In the genomic region with DNA sequence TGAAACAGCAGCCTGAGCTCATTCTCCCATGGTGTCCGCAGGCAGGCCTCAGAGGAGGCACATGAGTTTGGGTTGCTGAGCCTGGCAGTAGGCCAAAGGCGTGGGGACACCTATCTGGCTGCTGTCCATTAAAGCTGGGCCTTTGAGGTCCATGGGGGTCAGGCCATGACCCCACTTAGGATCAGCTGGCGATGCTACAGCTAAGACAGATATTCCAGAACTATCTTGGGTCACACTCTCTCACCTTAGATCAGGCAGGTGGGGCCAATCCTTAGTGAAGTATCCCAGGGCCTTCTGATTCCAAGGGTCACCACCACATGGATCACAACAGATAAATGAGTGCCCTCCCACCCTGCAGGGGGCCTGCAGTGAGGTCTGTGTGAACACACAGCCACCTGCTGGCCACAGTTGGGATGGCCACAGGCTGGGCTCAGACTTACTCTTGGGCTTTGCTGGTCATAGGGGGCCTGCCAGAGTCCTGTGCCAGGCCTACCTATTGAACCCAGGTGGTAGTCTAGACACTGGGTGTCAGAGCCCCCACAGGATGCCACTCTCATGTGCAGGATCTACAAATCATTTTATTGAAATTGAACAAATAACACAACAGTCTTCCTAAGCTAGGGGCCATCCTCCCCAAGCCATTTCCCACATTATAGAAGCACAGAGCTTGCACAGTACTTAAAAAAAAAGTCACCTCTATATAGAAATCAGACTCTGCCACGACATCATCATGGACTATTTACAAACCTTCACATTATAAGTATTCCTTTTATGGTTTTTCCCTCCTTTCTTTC, we compare ENCODE assay signal across 8 cellular contexts. TPM values are rescaled to one million over a fixed set of nuclear protein-coding genes. Genes with fewer than 3 reads are reported as not detected.
A peak's percentile ranks its signal among the peaks of the same experiment; 100 is the strongest.
DNase-seq lines count a peak whose midpoint lies in the region; ATAC-seq and TF ChIP-seq lines count a peak whose summit lies in the region.

No MANE protein-coding gene starts in this region.

- H3K27ac Mint-ChIP-seq in HFFc6: peak overlapping the region; percentile 44; the same call in 1 of the 2 replicates

- no peak for TF ChIP-seq POLR2A in Peyer's patch (IDR thresholded peaks at IDR 0.05)

- H3K9me3 ChIP-seq in Peyer's patch: no peaks in the 10 kb centered on the region

- POLR2A ChIA-PET in BJ (lab: Charles Lee): no interaction called here

- peaks cover 4% of the 10 kb centered on the region for H3K27me3 Mint-ChIP-seq in HFFc6 (ENCODE audit: insufficient read depth)

- TF ChIP-seq CTCF in BJ (IDR thresholded peaks at IDR 0.05; ENCODE audit: insufficient read depth, low read depth, low read length) (peak; percentile 94), HFFc6 (IDR thresholded peaks at IDR 0.05) (peak; percentile 94), Peyer's patch (IDR thresholded peaks at IDR 0.05) (peak; percentile 52 to 89 (median 82)), fibroblast of pulmonary artery (IDR thresholded peaks at IDR 0.05; ENCODE audit: low read length, missing control alignments) (peak; percentile 89)

- H3K27me3 ChIP-seq in BJ (ENCODE audit: control insufficient read depth, insufficient read depth, low read length) (no peaks in the 10 kb centered on the region), Peyer's patch (no peaks in the 10 kb centered on the region)

- H3K4me1 Mint-ChIP-seq in HFFc6 (ENCODE audit: low read depth): peaks cover 23% of the 10 kb centered on the region

- peak overlapping the region; percentile 1 to 91 (median 50) for H3K27ac ChIP-seq in Peyer's patch

- H3K4me3 ChIP-seq in BJ (ENCODE audit: low read depth, low read length): no peak overlapping the region
- H3K4me3 ChIP-seq in Peyer's patch: no peak overlapping the region
- H3K4me3 ChIP-seq in fibroblast of pulmonary artery (replicated peaks; ENCODE audit: low read depth, low read length): no peak overlapping the region

- H3K9me3 Mint-ChIP-seq in HFFc6: no peaks in the 10 kb centered on the region

- H3K4me3 Mint-ChIP-seq in HFFc6: no peak overlapping the region

- DNase-seq in BJ (ENCODE audit: low read depth) (no peak), HFFc6 (peak; percentile 46), Peyer's patch (peak; percentile 68 to 85 (median 79)), fibroblast of pulmonary artery (ENCODE audit: low read depth) (peak; percentile 73), occipital lobe (lab: John Stamatoyannopoulos, UW) (peak; percentile 33), H4 (ENCODE audit: low spot score) (no peak)
- DNase-seq in activated effector memory CD4-positive, alpha-beta T cell treated with Interleukin-2 at 50 U/mL for 16 hours: peak; percentile 47

- peaks cover 7% of the 10 kb centered on the region; the same call in 1 of the 2 replicates for H3K36me3 Mint-ChIP-seq in HFFc6 (ENCODE audit: low read depth)

- no peak for ATAC-seq in GM18517 (IDR thresholded peaks at IDR 0.05; ENCODE audit: unreplicated experiment)

- H3K4me1 ChIP-seq in Peyer's patch: peaks cover 4 to 47% (median 24%) of the 10 kb centered on the region in 4 donors

- CTCF ChIA-PET in BJ (lab: Yijun Ruan, JAX): interaction anchor here (0.6 to 3.0 kb wide), 30 partner anchors 9 to 218 kb away, joined by 3 to 32 read pairs (median 4); a partner anchor contains a TSS

- H3K36me3 ChIP-seq in BJ (ENCODE audit: control insufficient read depth, insufficient read depth, low read length) (peaks cover 5% of the 10 kb centered on the region), Peyer's patch (peaks cover 0 to 15% (median 0%) of the 10 kb centered on the region in 3 donors)

RNA-seq across cellular contexts. Expression of a gene that starts 2.0 kb away (rescaled TPM):
- 40.4 and 63.2 TPM in 2 replicates for polyA plus RNA-seq in BJ (2011; rRNA removed)
- polyA minus RNA-seq in BJ (2011; rRNA and poly(A)+ RNA removed): 20.4 and 30.5 TPM in 2 replicates
- 10 to 100 TPM; 39.4 to 54.9 (median 47.6) TPM for total RNA-seq in HFFc6 (2021; fragmentation: NEBNext Ultra II Directional; extraction: Animal tissue kit (Norgen Biotek cat#: 25700))
- total RNA-seq in Peyer's patch: 10 to 100 TPM; 18.2 to 63.1 (median 39.9) TPM
- total RNA-seq in occipital lobe: 30.9 TPM
- 40.7 and 41.1 TPM in 2 replicates for total RNA-seq in H4 (2014; rRNA removed; shearing (Covaris generic))

RNA-seq across cellular contexts. Expression of a gene that starts 3.5 kb away (rescaled TPM):
- 33.8 and 38.9 TPM in 2 replicates for polyA plus RNA-seq in BJ (2011; rRNA removed)
- 7.7 and 15.6 TPM in 2 replicates for polyA minus RNA-seq in BJ (2011; rRNA and poly(A)+ RNA removed)
- 10 to 100 TPM; 23.9 to 34.2 (median 26.8) TPM for total RNA-seq in HFFc6 (2021; fragmentation: NEBNext Ultra II Directional; extraction: Animal tissue kit (Norgen Biotek cat#: 25700))
- total RNA-seq in Peyer's patch: 10 to 100 TPM in 3 of 4 donors, 1 to 10 TPM in 1; 5.8 to 19.8 (median 17.5) TPM
- total RNA-seq in occipital lobe: 16.2 TPM
- 11.5 and 29.1 TPM in 2 replicates for total RNA-seq in H4 (2014; rRNA removed; shearing (Covaris generic))

RNA-seq across cellular contexts. Expression of a gene that starts 16.1 kb away (rescaled TPM):
- 55.2 and 80.2 TPM in 2 replicates for polyA plus RNA-seq in BJ (2011; rRNA removed)
- polyA minus RNA-seq in BJ (2011; rRNA and poly(A)+ RNA removed): 22.0 and 33.1 TPM in 2 replicates
- total RNA-seq in HFFc6 (2021; fragmentation: NEBNext Ultra II Directional; extraction: Animal tissue kit (Norgen Biotek cat#: 25700)): 10 to 100 TPM; 30.9 to 37.0 (median 34.1) TPM
- 10 to 100 TPM; 27.6 to 80.0 (median 29.4) TPM for total RNA-seq in Peyer's patch
- total RNA-seq in occipital lobe: 7.8 TPM
- total RNA-seq in H4 (2014; rRNA removed; shearing (Covaris generic)): 4.2 and 7.7 TPM in 2 replicates

RNA-seq across cellular contexts. Expression of a gene that starts 21.0 kb away (rescaled TPM):
- polyA plus RNA-seq in BJ (2011; rRNA removed): 0.65 and 1.3 TPM in 2 replicates
- polyA minus RNA-seq in BJ (2011; rRNA and poly(A)+ RNA removed): 0.52 and 0.57 TPM in 2 replicates
- 1 to 10 TPM in 2 of 6 experiments, under 1 TPM in 3, not detected in 1; 0.78 to 1.3 (median 0.83) TPM for total RNA-seq in HFFc6 (2021; fragmentation: NEBNext Ultra II Directional; extraction: Animal tissue kit (Norgen Biotek cat#: 25700))
- under 1 TPM in 2 of 4 donors, not detected in 2; 0.27 to 0.38 TPM for total RNA-seq in Peyer's patch
- total RNA-seq in occipital lobe: 2.5 TPM
- total RNA-seq in H4 (2014; rRNA removed; shearing (Covaris generic)): 0.08 TPM in 1 of 2 replicates, not detected in the other

RNA-seq across cellular contexts. Expression of a gene that starts 21.2 kb away (rescaled TPM):
- polyA plus RNA-seq in BJ (2011; rRNA removed): 0.10 and 0.12 TPM in 2 replicates
- polyA minus RNA-seq in BJ (2011; rRNA and poly(A)+ RNA removed): 0.14 and 0.41 TPM in 2 replicates
- total RNA-seq in HFFc6 (2021; fragmentation: NEBNext Ultra II Directional; extraction: Animal tissue kit (Norgen Biotek cat#: 25700)): under 1 TPM in 5 of 6 experiments, not detected in 1; 0.19 to 0.38 (median 0.23) TPM
- total RNA-seq in Peyer's patch (1 to 10 TPM; 1.2 to 5.1 (median 4.6) TPM), occipital lobe (0.16 TPM)
- not detected in 2 replicates for total RNA-seq in H4 (2014; rRNA removed; shearing (Covaris generic))

Comparison
In these comparisons a context has a peak if more than half of its experiments do, and no peak if none do; other contexts are left out.
1. DNase-seq: peak in HFFc6 (single experiment), Peyer's patch (3 of 3), activated effector memory CD4-positive, alpha-beta T cell treated with Interleukin-2 at 50 U/mL for 16 hours (single experiment), fibroblast of pulmonary artery (single experiment) and occipital lobe (single experiment); none in BJ (single experiment) and H4 (single experiment).
2. Peak in every context shown above with its lines, with median percentiles within 50 percentile points of each other: CTCF ChIP-seq.